Comparison of ENCODE assay signal across 29 cellular contexts in genomic region chr14:40784860-40785259, GRCh38.
A peak's percentile ranks its signal among the peaks of the same experiment; 100 is the strongest.
DNase-seq lines count a peak whose midpoint lies in the region; ATAC-seq, FAIRE-seq and TF ChIP-seq lines count a peak whose summit lies in the region.
"Had no signal": no experiment of that assay in that cellular context is flagged by ENCODE, and none has a peak within 500 bp of the region (broad histone marks: within the 10 kb centered on the region; RNA-seq: fewer than 3 reads in every experiment).

No MANE protein-coding gene starts in this region.

- BruUV-seq in HepG2 (replicated peaks; lab: Mats Ljungman, UMichigan), result no TSS peak

- no peaks in the 10 kb centered on the region for H3K79me2 ChIP-seq in HepG2 (ENCODE audit: insufficient read depth, low read length)

- no peak for FAIRE-seq in HepG2 (lab: Jason Lieb, UNC)
- FAIRE-seq: A204.1, GM12878, GM12892, GM18507 had no signal

- TF ChIP-seq POLR2A in HepG2 (IDR thresholded peaks at IDR 0.05; ENCODE audit: insufficient read depth in 1 of 2, low read depth in 2 of 2, low read length in 2 of 2) (no peak), right lobe of liver (IDR thresholded peaks at IDR 0.05) (no peak)

- TF ChIP-seq EP300 in HepG2 (IDR thresholded peaks at IDR 0.05; ENCODE audit: low read depth in 2 of 2, low read length in 2 of 2) (no peak), HepG2 (CRISPR knock-in tag; IDR thresholded peaks at IDR 0.05; ENCODE audit: borderline replicate concordance) (no peak)

- H2AFZ ChIP-seq in HepG2 (ENCODE audit: low read length), result no peak overlapping the region

- DNase-seq in HepG2 (ENCODE audit: low spot score) (no peak), right lobe of liver (no peak), chondrocyte (ENCODE audit: low spot score) (peak; percentile 75), posterior vena cava (ENCODE audit: low spot score) (peak; percentile 58), upper lobe of right lung (no peak), ascending aorta (ENCODE audit: low spot score in 2 of 2) (no peak), NCI-H146 treated with DMSO at 0.1 percent for 48 hours (lab: John Stamatoyannopoulos, UW; ENCODE audit: unreplicated experiment) (no peak)
- DNase-seq in activated CD4-positive, alpha-beta T cell treated with anti-CD3 and anti-CD28 coated beads, Interleukin-2, amount 50 U/mL, for 1 hour, result no peak
- DNase-seq: 8988T; ACHN; BE2C; C1 segment of cervical spinal cord; CD4-positive, alpha-beta memory T cell; CD4-positive, CD25-positive, alpha-beta regulatory T cell; CD8-positive, alpha-beta memory T cell; COR-L47; DMS 273 treated with DMSO at 0.1 percent for 48 hours; DMS153; DMS53; DMS79; DND-41; EL; GDM1 had no signal

- in situ Hi-C loops in HepG2 (cut with HindIII; ENCODE audit: extremely low pct_ligation_motif_present, low pct_unique_long_range_greater_than_20kb), result no loop called here

- no peaks in the 10 kb centered on the region for H3K27me3 Mint-ChIP-seq in chondrocyte (ENCODE audit: low read depth)
- H3K27me3 Mint-ChIP-seq: CD4-positive, alpha-beta memory T cell; CD4-positive, CD25-positive, alpha-beta regulatory T cell; CD8-positive, alpha-beta memory T cell had no signal

- no peaks in the 10 kb centered on the region for H3K36me3 ChIP-seq in HepG2 (replicated peaks in 1 of 2; ENCODE audit: control insufficient read depth in 1 of 2, insufficient read depth in 2 of 2, low read length in 2 of 2)
- H3K36me3 ChIP-seq in right lobe of liver, result no peaks in the 10 kb centered on the region
- no peaks in the 10 kb centered on the region for H3K36me3 ChIP-seq in upper lobe of right lung
- no peaks in the 10 kb centered on the region for H3K36me3 ChIP-seq in ascending aorta
- H3K36me3 ChIP-seq: BE2C, BLaER1 had no signal

- ATAC-seq in HepG2, result no peak
- ATAC-seq in right lobe of liver, result no peak
- peak; percentile 26 for ATAC-seq in upper lobe of right lung
- ATAC-seq: GM12878 had no signal

- POLR2A ChIA-PET in HepG2 (lab: Yijun Ruan, JAX), result no interaction called here

- TF ChIP-seq CTCF in HepG2 (CRISPR knock-in tag; IDR thresholded peaks at IDR 0.05) (no peak), right lobe of liver (IDR thresholded peaks at IDR 0.05) (no peak), chondrocyte (IDR thresholded peaks at IDR 0.05) (no peak), upper lobe of right lung (IDR thresholded peaks at IDR 0.05) (no peak), ascending aorta (IDR thresholded peaks at IDR 0.05) (no peak)

- no peaks in the 10 kb centered on the region for H4K20me1 ChIP-seq in HepG2 (ENCODE audit: insufficient read depth, low read length)
- H4K20me1 ChIP-seq: BLaER1 had no signal

- H3K4me2 ChIP-seq in HepG2 (ENCODE audit: low read depth, low read length), result no peak overlapping the region
- H3K4me2 ChIP-seq: BLaER1 had no signal

- no peaks in the 10 kb centered on the region for H3K36me3 Mint-ChIP-seq in chondrocyte (ENCODE audit: low read depth)
- H3K36me3 Mint-ChIP-seq: CD14-positive monocyte; CD4-positive, alpha-beta memory T cell; CD4-positive, CD25-positive, alpha-beta regulatory T cell; CD8-positive, alpha-beta memory T cell had no signal

- H3K4me1 ChIP-seq in HepG2 (ENCODE audit: insufficient read depth, low read length) (no peaks in the 10 kb centered on the region), right lobe of liver (no peaks in the 10 kb centered on the region), upper lobe of right lung (no peaks in the 10 kb centered on the region), ascending aorta (no peaks in the 10 kb centered on the region)
- H3K4me1 ChIP-seq: BE2C, BLaER1 had no signal

- no peak overlapping the region for H3K9ac ChIP-seq in HepG2 (ENCODE audit: insufficient read depth, low read depth, low read length)
- H3K9ac ChIP-seq: BLaER1 had no signal

- H3K4me3 Mint-ChIP-seq in chondrocyte (ENCODE audit: unreplicated experiment), result no peak overlapping the region
- H3K4me3 Mint-ChIP-seq: CD14-positive monocyte; CD4-positive, alpha-beta memory T cell; CD4-positive, CD25-positive, alpha-beta regulatory T cell; CD8-positive, alpha-beta memory T cell had no signal

- peaks cover 95% of the 10 kb centered on the region for H3K9me3 ChIP-seq in HepG2 (ENCODE audit: low read length)
- no peaks in the 10 kb centered on the region for H3K9me3 ChIP-seq in right lobe of liver
- no peaks in the 10 kb centered on the region for H3K9me3 ChIP-seq in upper lobe of right lung
- H3K9me3 ChIP-seq in ascending aorta, result peaks cover 0 to 4% of the 10 kb centered on the region in 2 donors
- H3K9me3 ChIP-seq: BE2C, BLaER1 had no signal

- H3K27ac ChIP-seq in HepG2 (ENCODE audit: extremely low read length, insufficient read depth, low read length) (no peak overlapping the region), right lobe of liver (no peak overlapping the region), upper lobe of right lung (no peak overlapping the region), ascending aorta (no peak overlapping the region)
- H3K27ac ChIP-seq: BLaER1 had no signal

- WGBS in HepG2 (ENCODE audit: low lambda C conversion rate), result 34% methylated on average over 9 of the region's 9 CpGs
- WGBS in right lobe of liver (ENCODE audit: insufficient coverage, low coverage, low lambda C conversion rate, missing lambda C conversion rate), result 73% methylated on average over 4 of the region's 9 CpGs

- no peaks in the 10 kb centered on the region for H3K4me1 Mint-ChIP-seq in chondrocyte (ENCODE audit: low read depth)
- H3K4me1 Mint-ChIP-seq: CD14-positive monocyte; CD4-positive, alpha-beta memory T cell; CD4-positive, CD25-positive, alpha-beta regulatory T cell; CD8-positive, alpha-beta memory T cell had no signal

- H3K4me3 ChIP-seq in HepG2 (replicated peaks in 1 of 3; ENCODE audit: insufficient read depth in 1 of 3, low read depth in 2 of 3, low read length in 3 of 3) (no peak overlapping the region), right lobe of liver (no peak overlapping the region), upper lobe of right lung (no peak overlapping the region), ascending aorta (no peak overlapping the region)
- H3K4me3 ChIP-seq: BLaER1, GM12878 had no signal

- H3K27ac Mint-ChIP-seq in chondrocyte (ENCODE audit: unreplicated experiment), result no peak overlapping the region
- H3K27ac Mint-ChIP-seq: CD14-positive monocyte; CD4-positive, alpha-beta memory T cell; CD4-positive, CD25-positive, alpha-beta regulatory T cell had no signal

- H3K9me3 Mint-ChIP-seq in chondrocyte (ENCODE audit: low read depth), result peaks cover 15% of the 10 kb centered on the region

- CTCF ChIA-PET in HepG2 (lab: Yijun Ruan, JAX; ENCODE audit: low intra/inter-chr PET ratio, low total read pairs), result no interaction called here

- TF ChIP-seq RAD21 in HepG2 (CRISPR knock-in tag; IDR thresholded peaks at IDR 0.05), result no peak

- intact Hi-C loops in HepG2 (cut with micrococcal nuclease; ENCODE audit: unreplicated experiment), result no loop called here
- intact Hi-C loops in right lobe of liver (cut with DNase I), result no loop called here
- intact Hi-C loops in posterior vena cava (cut with DNase I), result no loop called here
- intact Hi-C loops in upper lobe of right lung (cut with DNase I), result no loop called here
- intact Hi-C loops in ascending aorta (cut with DNase I), result no loop called here

- H3K27me3 ChIP-seq in HepG2 (ENCODE audit: control insufficient read depth in 1 of 2, insufficient read depth in 2 of 2, low read length in 2 of 2) (no peaks in the 10 kb centered on the region), right lobe of liver (no peaks in the 10 kb centered on the region), upper lobe of right lung (no peaks in the 10 kb centered on the region), ascending aorta (no peaks in the 10 kb centered on the region)
- H3K27me3 ChIP-seq: BE2C, BLaER1 had no signal

TF ChIP-seq in HepG2, 621 proteins besides CTCF, POLR2A, EP300 and RAD21 (continues in another document):
- TF ChIP-seq ATF7 (IDR thresholded peaks at IDR 0.05) (peak; percentile 83), ATF7 (CRISPR knock-in tag; IDR thresholded peaks at IDR 0.05) (no peak), FUBP1 (CRISPR knock-in tag; IDR thresholded peaks at IDR 0.05; ENCODE audit: borderline replicate concordance) (no peak), MAZ (IDR thresholded peaks at IDR 0.05; ENCODE audit: borderline replicate concordance, low read depth, low read length) (no peak), MAZ (CRISPR knock-in tag; IDR thresholded peaks at IDR 0.05; ENCODE audit: low read depth) (no peak), PAF1 (CRISPR knock-in tag; IDR thresholded peaks at IDR 0.05) (no peak), ZNF292 (CRISPR knock-in tag; IDR thresholded peaks at IDR 0.05; ENCODE audit: borderline replicate concordance, low read depth) (no peak), PBX3 (CRISPR knock-in tag; IDR thresholded peaks at IDR 0.05; ENCODE audit: borderline replicate concordance) (no peak)

Comparison
In these comparisons a context has a peak if more than half of its experiments do, and no peak if none do; other contexts are left out.
1. DNase-seq: peak in chondrocyte (single experiment) and posterior vena cava (single experiment); none in HepG2 (single experiment), right lobe of liver (0 of 3), upper lobe of right lung (single experiment), activated CD4-positive, alpha-beta T cell treated with anti-CD3 and anti-CD28 coated beads, Interleukin-2, amount 50 U/mL, for 1 hour (single experiment), ascending aorta (0 of 2) and NCI-H146 treated with DMSO at 0.1 percent for 48 hours (single experiment).